ENCODE assay signal across 1 cellular context in genomic region chr20:39112196-39112743, GRCh38.
TF ChIP-seq lines count a peak whose summit lies in the region.

No MANE protein-coding gene starts in this region.

TF ChIP-seq in HepG2, 621 proteins besides CTCF, POLR2A, EP300 and RAD21 (continued from another document and continues in another):
- TF ChIP-seq, protein P1, sequence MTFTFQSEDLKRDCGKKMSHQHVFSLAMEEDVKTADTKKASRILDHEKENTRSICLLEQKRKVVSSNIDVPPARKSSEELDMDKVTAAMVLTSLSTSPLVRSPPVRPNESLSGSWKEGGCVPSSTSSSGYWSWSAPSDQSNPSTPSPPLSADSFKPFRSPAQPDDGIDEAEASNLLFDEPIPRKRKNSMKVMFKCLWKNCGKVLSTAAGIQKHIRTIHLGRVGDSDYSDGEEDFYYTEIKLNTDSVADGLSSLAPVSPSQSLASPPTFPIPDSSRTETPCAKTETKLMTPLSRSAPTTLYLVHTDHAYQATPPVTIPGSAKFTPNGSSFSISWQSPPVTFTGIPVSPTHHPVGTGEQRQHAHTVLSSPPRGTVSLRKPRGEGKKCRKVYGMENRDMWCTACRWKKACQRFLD (CRISPR knock-in tag; IDR thresholded peaks at IDR 0.05; ENCODE audit: borderline replicate concordance) = peak; percentile 40; the same call in 1 of the 2 replicates
- TF ChIP-seq RARA (CRISPR knock-in tag; IDR thresholded peaks at IDR 0.05) = 0 out of 2 replicates have a peak, but pooled peaks have one; percentile 22
- no peak for TF ChIP-seq ZNF557 (CRISPR knock-in tag; IDR thresholded peaks at IDR 0.05)
- TF ChIP-seq MXD1 (CRISPR knock-in tag; IDR thresholded peaks at IDR 0.05) = no peak
- TF ChIP-seq ZNF12 (CRISPR knock-in tag; IDR thresholded peaks at IDR 0.05) = 0 out of 2 replicates have a peak, but pooled peaks have one; percentile 41
- TF ChIP-seq GLI4 (CRISPR knock-in tag; IDR thresholded peaks at IDR 0.05; ENCODE audit: borderline replicate concordance) = 0 out of 2 replicates have a peak, but pooled peaks have one; percentile 39
- TF ChIP-seq NRL (CRISPR knock-in tag; IDR thresholded peaks at IDR 0.05; ENCODE audit: borderline replicate concordance) = peak; percentile 68; the same call in 1 of the 2 replicates
- no peak for TF ChIP-seq WIZ (CRISPR knock-in tag; IDR thresholded peaks at IDR 0.05)
- TF ChIP-seq ELF3 (CRISPR knock-in tag; IDR thresholded peaks at IDR 0.05) = peak; percentile 32; the same call in 1 of the 2 replicates
- no peak for TF ChIP-seq ZNF3 (CRISPR knock-in tag; IDR thresholded peaks at IDR 0.05)
- no peak for TF ChIP-seq REXO4 (CRISPR knock-in tag; IDR thresholded peaks at IDR 0.05; ENCODE audit: borderline replicate concordance)
- TF ChIP-seq, protein P2, sequence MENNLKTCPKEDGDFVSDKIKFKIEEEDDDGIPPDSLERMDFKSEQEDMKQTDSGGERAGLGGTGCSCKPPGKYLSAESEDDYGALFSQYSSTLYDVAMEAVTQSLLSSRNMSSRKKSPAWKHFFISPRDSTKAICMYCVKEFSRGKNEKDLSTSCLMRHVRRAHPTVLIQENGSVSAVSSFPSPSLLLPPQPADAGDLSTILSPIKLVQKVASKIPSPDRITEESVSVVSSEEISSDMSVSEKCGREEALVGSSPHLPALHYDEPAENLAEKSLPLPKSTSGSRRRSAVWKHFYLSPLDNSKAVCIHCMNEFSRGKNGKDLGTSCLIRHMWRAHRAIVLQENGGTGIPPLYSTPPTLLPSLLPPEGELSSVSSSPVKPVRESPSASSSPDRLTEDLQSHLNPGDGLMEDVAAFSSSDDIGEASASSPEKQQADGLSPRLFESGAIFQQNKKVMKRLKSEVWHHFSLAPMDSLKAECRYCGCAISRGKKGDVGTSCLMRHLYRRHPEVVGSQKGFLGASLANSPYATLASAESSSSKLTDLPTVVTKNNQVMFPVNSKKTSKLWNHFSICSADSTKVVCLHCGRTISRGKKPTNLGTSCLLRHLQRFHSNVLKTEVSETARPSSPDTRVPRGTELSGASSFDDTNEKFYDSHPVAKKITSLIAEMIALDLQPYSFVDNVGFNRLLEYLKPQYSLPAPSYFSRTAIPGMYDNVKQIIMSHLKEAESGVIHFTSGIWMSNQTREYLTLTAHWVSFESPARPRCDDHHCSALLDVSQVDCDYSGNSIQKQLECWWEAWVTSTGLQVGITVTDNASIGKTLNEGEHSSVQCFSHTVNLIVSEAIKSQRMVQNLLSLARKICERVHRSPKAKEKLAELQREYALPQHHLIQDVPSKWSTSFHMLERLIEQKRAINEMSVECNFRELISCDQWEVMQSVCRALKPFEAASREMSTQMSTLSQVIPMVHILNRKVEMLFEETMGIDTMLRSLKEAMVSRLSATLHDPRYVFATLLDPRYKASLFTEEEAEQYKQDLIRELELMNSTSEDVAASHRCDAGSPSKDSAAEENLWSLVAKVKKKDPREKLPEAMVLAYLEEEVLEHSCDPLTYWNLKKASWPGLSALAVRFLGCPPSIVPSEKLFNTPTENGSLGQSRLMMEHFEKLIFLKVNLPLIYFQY (CRISPR knock-in tag; IDR thresholded peaks at IDR 0.05; ENCODE audit: borderline replicate concordance) = no peak
- 0 out of 2 replicates have a peak, but pooled peaks have one; percentile 56 for TF ChIP-seq MTF2 (CRISPR knock-in tag; IDR thresholded peaks at IDR 0.05; ENCODE audit: borderline replicate concordance)
- 0 out of 2 replicates have a peak, but pooled peaks have one; percentile 25 for TF ChIP-seq BCL3 (CRISPR knock-in tag; IDR thresholded peaks at IDR 0.05)
- TF ChIP-seq KDM2A (CRISPR knock-in tag; IDR thresholded peaks at IDR 0.05; ENCODE audit: borderline replicate concordance, low read depth) = 0 out of 2 replicates have a peak, but pooled peaks have one; percentile 25
- TF ChIP-seq, protein P3, sequence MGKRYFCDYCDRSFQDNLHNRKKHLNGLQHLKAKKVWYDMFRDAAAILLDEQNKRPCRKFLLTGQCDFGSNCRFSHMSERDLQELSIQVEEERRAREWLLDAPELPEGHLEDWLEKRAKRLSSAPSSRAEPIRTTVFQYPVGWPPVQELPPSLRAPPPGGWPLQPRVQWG (CRISPR knock-in tag; IDR thresholded peaks at IDR 0.05; ENCODE audit: borderline replicate concordance, low read depth) = no peak
- TF ChIP-seq SOX13 (IDR thresholded peaks at IDR 0.05) = no peak
- 0 out of 4 replicates have a peak, but pooled peaks of 1 of the 2 experiments have one; percentile 17 for TF ChIP-seq SOX13 (CRISPR knock-in tag; conservative IDR thresholded peaks at IDR 0.05 in 1 of 2, IDR thresholded peaks at IDR 0.05 in 1 of 2)
- 0 out of 2 replicates have a peak, but pooled peaks have one; percentile 23 for TF ChIP-seq IRF2 (CRISPR knock-in tag; IDR thresholded peaks at IDR 0.05)
- TF ChIP-seq XRCC5 (optimal IDR thresholded peaks at IDR 0.05; ENCODE audit: low read length) = peak; percentile 55
- TF ChIP-seq ZNF768 (CRISPR knock-in tag; IDR thresholded peaks at IDR 0.05) = 0 out of 2 replicates have a peak, but pooled peaks have one; percentile 15
- no peak for TF ChIP-seq KDM4B (CRISPR knock-in tag; IDR thresholded peaks at IDR 0.05)
- 0 out of 2 replicates have a peak, but pooled peaks have one; percentile 38 for TF ChIP-seq ZNF737 (CRISPR knock-in tag; IDR thresholded peaks at IDR 0.05; ENCODE audit: borderline replicate concordance)
- TF ChIP-seq RFXAP (CRISPR knock-in tag; IDR thresholded peaks at IDR 0.05; ENCODE audit: borderline replicate concordance) = 0 out of 2 replicates have a peak, but pooled peaks have one; percentile 39
- 0 out of 2 replicates have a peak, but pooled peaks have one; percentile 44 for TF ChIP-seq ZNF619 (CRISPR knock-in tag; IDR thresholded peaks at IDR 0.05)
- peak; percentile 95 for TF ChIP-seq STAG1 (CRISPR knock-in tag; IDR thresholded peaks at IDR 0.05)
- TF ChIP-seq NFIB (CRISPR knock-in tag; IDR thresholded peaks at IDR 0.05; ENCODE audit: borderline replicate concordance) = no peak
- 0 out of 2 replicates have a peak, but pooled peaks have one; percentile 12 for TF ChIP-seq CBX5 (CRISPR knock-in tag; IDR thresholded peaks at IDR 0.05; ENCODE audit: borderline replicate concordance)
- no peak for TF ChIP-seq KLF16 (CRISPR knock-in tag; IDR thresholded peaks at IDR 0.05)
- TF ChIP-seq, protein P4, sequence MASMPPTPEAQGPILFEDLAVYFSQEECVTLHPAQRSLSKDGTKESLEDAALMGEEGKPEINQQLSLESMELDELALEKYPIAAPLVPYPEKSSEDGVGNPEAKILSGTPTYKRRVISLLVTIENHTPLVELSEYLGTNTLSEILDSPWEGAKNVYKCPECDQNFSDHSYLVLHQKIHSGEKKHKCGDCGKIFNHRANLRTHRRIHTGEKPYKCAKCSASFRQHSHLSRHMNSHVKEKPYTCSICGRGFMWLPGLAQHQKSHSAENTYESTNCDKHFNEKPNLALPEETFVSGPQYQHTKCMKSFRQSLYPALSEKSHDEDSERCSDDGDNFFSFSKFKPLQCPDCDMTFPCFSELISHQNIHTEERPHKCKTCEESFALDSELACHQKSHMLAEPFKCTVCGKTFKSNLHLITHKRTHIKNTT (CRISPR knock-in tag; IDR thresholded peaks at IDR 0.05) = no peak
- peak; percentile 10 for TF ChIP-seq TEAD3 (CRISPR knock-in tag; optimal IDR thresholded peaks at IDR 0.05; ENCODE audit: borderline replicate concordance)
- TF ChIP-seq ZNF788 (CRISPR knock-in tag; IDR thresholded peaks at IDR 0.05; ENCODE audit: borderline replicate concordance) = 0 out of 2 replicates have a peak, but pooled peaks have one; percentile 52
- TF ChIP-seq MBD4 (IDR thresholded peaks at IDR 0.05; ENCODE audit: borderline replicate concordance, low read length) = no peak
- TF ChIP-seq ZIK1 (CRISPR knock-in tag; IDR thresholded peaks at IDR 0.05; ENCODE audit: borderline replicate concordance, low read depth) = no peak
- peak; percentile 62; the same call in 1 of the 2 replicates for TF ChIP-seq ZNF891 (CRISPR knock-in tag; IDR thresholded peaks at IDR 0.05)
- no peak for TF ChIP-seq SRF (IDR thresholded peaks at IDR 0.05; ENCODE audit: low read depth, low read length)
- peak; percentile 15; the same call in 1 of the 2 replicates for TF ChIP-seq ZNF687 (CRISPR knock-in tag; IDR thresholded peaks at IDR 0.05)
- no peak for TF ChIP-seq ZNF33A (CRISPR knock-in tag; IDR thresholded peaks at IDR 0.05; ENCODE audit: borderline replicate concordance)
- no peak for TF ChIP-seq HMG20B (CRISPR knock-in tag; conservative IDR thresholded peaks at IDR 0.05)
- no peak for TF ChIP-seq CHCHD3 (CRISPR knock-in tag; IDR thresholded peaks at IDR 0.05)
- no peak for TF ChIP-seq ARHGAP35 (CRISPR knock-in tag; IDR thresholded peaks at IDR 0.05; ENCODE audit: borderline replicate concordance)
- peak; percentile 97 for TF ChIP-seq SMC3 (IDR thresholded peaks at IDR 0.05; ENCODE audit: low read length)
- TF ChIP-seq KDM3A (CRISPR knock-in tag; IDR thresholded peaks at IDR 0.05; ENCODE audit: low read depth) = peak; percentile 41; the same call in 1 of the 2 replicates
- TF ChIP-seq GPN1 (CRISPR knock-in tag; IDR thresholded peaks at IDR 0.05; ENCODE audit: borderline replicate concordance) = no peak
- TF ChIP-seq SP4 (CRISPR knock-in tag; IDR thresholded peaks at IDR 0.05) = 0 out of 2 replicates have a peak, but pooled peaks have one; percentile 5
- TF ChIP-seq, protein P5, sequence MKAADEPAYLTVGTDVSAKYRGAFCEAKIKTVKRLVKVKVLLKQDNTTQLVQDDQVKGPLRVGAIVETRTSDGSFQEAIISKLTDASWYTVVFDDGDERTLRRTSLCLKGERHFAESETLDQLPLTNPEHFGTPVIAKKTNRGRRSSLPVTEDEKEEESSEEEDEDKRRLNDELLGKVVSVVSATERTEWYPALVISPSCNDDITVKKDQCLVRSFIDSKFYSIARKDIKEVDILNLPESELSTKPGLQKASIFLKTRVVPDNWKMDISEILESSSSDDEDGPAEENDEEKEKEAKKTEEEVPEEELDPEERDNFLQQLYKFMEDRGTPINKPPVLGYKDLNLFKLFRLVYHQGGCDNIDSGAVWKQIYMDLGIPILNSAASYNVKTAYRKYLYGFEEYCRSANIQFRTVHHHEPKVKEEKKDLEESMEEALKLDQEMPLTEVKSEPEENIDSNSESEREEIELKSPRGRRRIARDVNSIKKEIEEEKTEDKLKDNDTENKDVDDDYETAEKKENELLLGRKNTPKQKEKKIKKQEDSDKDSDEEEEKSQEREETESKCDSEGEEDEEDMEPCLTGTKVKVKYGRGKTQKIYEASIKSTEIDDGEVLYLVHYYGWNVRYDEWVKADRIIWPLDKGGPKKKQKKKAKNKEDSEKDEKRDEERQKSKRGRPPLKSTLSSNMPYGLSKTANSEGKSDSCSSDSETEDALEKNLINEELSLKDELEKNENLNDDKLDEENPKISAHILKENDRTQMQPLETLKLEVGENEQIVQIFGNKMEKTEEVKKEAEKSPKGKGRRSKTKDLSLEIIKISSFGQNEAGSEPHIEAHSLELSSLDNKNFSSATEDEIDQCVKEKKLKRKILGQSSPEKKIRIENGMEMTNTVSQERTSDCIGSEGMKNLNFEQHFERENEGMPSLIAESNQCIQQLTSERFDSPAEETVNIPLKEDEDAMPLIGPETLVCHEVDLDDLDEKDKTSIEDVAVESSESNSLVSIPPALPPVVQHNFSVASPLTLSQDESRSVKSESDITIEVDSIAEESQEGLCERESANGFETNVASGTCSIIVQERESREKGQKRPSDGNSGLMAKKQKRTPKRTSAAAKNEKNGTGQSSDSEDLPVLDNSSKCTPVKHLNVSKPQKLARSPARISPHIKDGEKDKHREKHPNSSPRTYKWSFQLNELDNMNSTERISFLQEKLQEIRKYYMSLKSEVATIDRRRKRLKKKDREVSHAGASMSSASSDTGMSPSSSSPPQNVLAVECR (CRISPR knock-in tag; IDR thresholded peaks at IDR 0.05; ENCODE audit: borderline replicate concordance) = peak; percentile 32; the same call in 1 of the 2 replicates
- peak; percentile 25; the same call in 1 of the 2 replicates for TF ChIP-seq ZMYM4 (CRISPR knock-in tag; IDR thresholded peaks at IDR 0.05)
- TF ChIP-seq ZNF501 (CRISPR knock-in tag; IDR thresholded peaks at IDR 0.05) = peak; percentile 61; the same call in 1 of the 2 replicates
- no peak for TF ChIP-seq NFE2 (CRISPR knock-in tag; IDR thresholded peaks at IDR 0.05)
